9 cellular contexts compared by ENCODE assay signal in genomic region chr20:38125157-38126056, GRCh38. TPM values are rescaled to one million over a fixed set of nuclear protein-coding genes. Genes with fewer than 3 reads are reported as not detected.
DNase-seq lines count a peak whose midpoint lies in the region; ATAC-seq and TF ChIP-seq lines count a peak whose summit lies in the region.
"Had no signal": no experiment of that assay in that cellular context is flagged by ENCODE, and none has a peak within 500 bp of the region (broad histone marks: within the 10 kb centered on the region; RNA-seq: fewer than 3 reads in every experiment).

No MANE protein-coding gene starts in this region.

- H3K9me3 ChIP-seq in Panc1 (ENCODE audit: control insufficient read depth, insufficient read depth, low read depth, low read length), result no peaks in the 10 kb centered on the region

- CTCF ChIA-PET in Panc1 (lab: Charles Lee), result interaction anchor here (0.9 kb wide), 1 partner anchor 52 kb away, joined by 3 read pairs; no protein-coding TSS in a partner anchor

- POLR2A ChIA-PET in Panc1 (lab: Charles Lee), result interaction anchor here (0.6 kb wide), 1 partner anchor 21 kb away, joined by 7 read pairs; no protein-coding TSS in a partner anchor

- H3K27me3 ChIP-seq in Panc1 (ENCODE audit: control insufficient read depth, insufficient read depth, low read length), result no peaks in the 10 kb centered on the region
- H3K27me3 ChIP-seq in rectal smooth muscle tissue (ENCODE audit: control insufficient read depth, insufficient read depth, low read length), result no peaks in the 10 kb centered on the region

- H3K4me1 ChIP-seq in Panc1 (ENCODE audit: control insufficient read depth, insufficient read depth, low read length) (peaks cover 54% of the 10 kb centered on the region), rectal smooth muscle tissue (ENCODE audit: control insufficient read depth, insufficient read depth, low read length) (peaks cover 4% of the 10 kb centered on the region)

- ATAC-seq in Panc1, result no peak
- ATAC-seq in HG03571 (IDR thresholded peaks at IDR 0.05; ENCODE audit: unreplicated experiment), result no peak
- no peak for ATAC-seq in GM18909 (IDR thresholded peaks at IDR 0.05; ENCODE audit: poor library complexity, unreplicated experiment)

- intact Hi-C loops in Panc1 (cut with micrococcal nuclease; ENCODE audit: unreplicated experiment), result no loop called here

- peak overlapping the region; percentile 90 for H3K27ac ChIP-seq in Panc1 (ENCODE audit: low read length)
- peak overlapping the region; percentile 19 for H3K27ac ChIP-seq in rectal smooth muscle tissue (ENCODE audit: low read depth, low read length)

- peak; percentile 17 for TF ChIP-seq CTCF in HFF-Myc (IDR thresholded peaks at IDR 0.05; ENCODE audit: low read depth, low read length, missing control alignments)
- no peak for TF ChIP-seq CTCF in Panc1 (IDR thresholded peaks at IDR 0.05)

- DNase-seq in HFF-Myc (ENCODE audit: extremely low read depth, low read depth), result no peak
- DNase-seq in Panc1 (ENCODE audit: low read depth, low spot score), result no peak
- peak; percentile 58 for DNase-seq in fibroblast of the conjunctiva (ENCODE audit: low read depth)
- no peak for DNase-seq in NCI-H187 (lab: John Stamatoyannopoulos, UW)
- DNase-seq in foreskin melanocyte, result no peak

- no TSS peak for BruUV-seq in Panc1 (replicated peaks; lab: Mats Ljungman, UMichigan)

- H3K36me3 ChIP-seq in Panc1 (ENCODE audit: control insufficient read depth, insufficient read depth, low read length) (no peaks in the 10 kb centered on the region), rectal smooth muscle tissue (ENCODE audit: control insufficient read depth, insufficient read depth, low read length) (no peaks in the 10 kb centered on the region)

- no peak overlapping the region for H3K9ac ChIP-seq in rectal smooth muscle tissue (ENCODE audit: low read length)

- H3K4me3 ChIP-seq in HFF-Myc (replicated peaks; ENCODE audit: low read depth, low read length) (no peak overlapping the region), Panc1 (ENCODE audit: low read depth in 2 of 2, low read length in 2 of 2) (no peak overlapping the region), rectal smooth muscle tissue (ENCODE audit: low read length) (no peak overlapping the region)
- H3K4me3 ChIP-seq: smooth muscle cell had no signal

- in situ Hi-C loops in Panc1 (cut with HindIII; ENCODE audit: low pct_unique_long_range_greater_than_20kb, low sequenced_read_pairs), result no loop called here

RNA-seq across cellular contexts. Expression of gene TGM2, which starts 39.7 kb away (rescaled TPM):
- total RNA-seq in Panc1 (2021; ENCODE audit: unreplicated experiment), result 113 TPM
- polyA plus RNA-seq in Panc1 (2012; ENCODE audit: insufficient read length), result 205 TPM
